7 cellular contexts compared by ENCODE assay signal in the genomic region with DNA sequence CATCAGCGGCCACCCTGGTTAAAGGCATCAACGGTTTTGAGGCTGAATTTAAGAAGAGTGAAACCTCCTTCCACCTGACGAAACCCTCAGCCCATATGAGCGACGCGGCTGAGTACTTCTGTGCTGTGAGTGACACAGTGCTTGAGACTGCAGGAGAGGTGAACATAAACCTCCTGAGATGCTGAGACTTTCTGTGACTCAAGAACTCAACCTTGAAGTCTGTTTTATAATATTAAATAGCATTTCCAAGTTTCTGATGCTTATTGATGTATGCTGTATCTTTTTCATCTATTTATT.
DNase-seq lines count a peak whose midpoint lies in the region; ATAC-seq, FAIRE-seq and TF ChIP-seq lines count a peak whose summit lies in the region.
"Not testable (repeated sequence)": the region's sequence is repeated elsewhere in the genome, so short reads cannot be mapped to it uniquely, and the experiment has no call there.

No MANE protein-coding gene starts in this region.

- H3K79me2 ChIP-seq in HepG2 (ENCODE audit: insufficient read depth, low read length): not testable (repeated sequence)

- CTCF ChIA-PET in activated CD4-positive, alpha-beta memory T cell treated with anti-CD3 and anti-CD28 coated beads, Interleukin-2, amount 10 ng/mL, durations not matched to agents 7 days and 5 days (lab: Charles Lee): interaction anchor here (0.9 to 2.2 kb wide), 5 partner anchors 17 to 35 kb away, joined by 3 to 9 read pairs (median 3); no protein-coding TSS in a partner anchor
- CTCF ChIA-PET in HepG2 (lab: Yijun Ruan, JAX; ENCODE audit: low intra/inter-chr PET ratio, low total read pairs): not testable (repeated sequence)

- H3K36me3 Mint-ChIP-seq in T-helper 1 cell treated with Interleukin-12 subunit alpha and Interleukin-12 subunit beta and Interleukin-4 antibody, amounts not matched to agents 30 μg/mL and 1 μg/mL, for 36 hours (ENCODE audit: low read depth); activated CD4-positive, alpha-beta memory T cell treated with anti-CD3 and anti-CD28 coated beads, Interleukin-2, amount 10 ng/mL, durations not matched to agents 7 days and 5 days (ENCODE audit: low read depth); activated T-helper 1 cell treated with anti-CD3 and anti-CD28 coated beads, Interleukin-12 subunit alpha, Interleukin-12 subunit beta, Interleukin-2, Interleukin-4 antibody, amounts not matched to agents 30 ng/mL and 10 ng/mL and 1 ng/mL, durations not matched to agents 14 hours and 24 hours and 36 hours (ENCODE audit: low read depth); activated naive CD8-positive, alpha-beta T cell; stimulated activated effector memory CD8-positive, alpha-beta T cell treated with anti-CD3 and anti-CD28 coated beads, Interleukin-12 subunit alpha, Interleukin-12 subunit beta, amount 100 ng/mL, for 72 hours: not testable (repeated sequence)

- H3K36me3 ChIP-seq in HepG2 (replicated peaks in 1 of 2; ENCODE audit: control insufficient read depth in 1 of 2, insufficient read depth in 2 of 2, low read length in 2 of 2): not testable (repeated sequence)

- ATAC-seq in HG02885 (IDR thresholded peaks at IDR 0.05; ENCODE audit: poor library complexity, unreplicated experiment): peak; percentile 39
- not testable (repeated sequence) for ATAC-seq in HepG2
- ATAC-seq in stimulated activated effector memory CD8-positive, alpha-beta T cell treated with anti-CD3 and anti-CD28 coated beads, Interleukin-12 subunit alpha, Interleukin-12 subunit beta, amount 100 ng/mL, for 72 hours: peak; percentile 64

- POLR2A ChIA-PET in activated CD4-positive, alpha-beta memory T cell treated with anti-CD3 and anti-CD28 coated beads, Interleukin-2, amount 10 ng/mL, durations not matched to agents 7 days and 5 days (lab: Charles Lee): interaction anchor here (1.3 to 1.5 kb wide), 2 partner anchors 632 to 662 kb away, joined by 3 to 5 read pairs; no protein-coding TSS in a partner anchor
- POLR2A ChIA-PET in HepG2 (lab: Yijun Ruan, JAX): not testable (repeated sequence)

- H3K4me3 Mint-ChIP-seq in T-helper 1 cell treated with Interleukin-12 subunit alpha and Interleukin-12 subunit beta and Interleukin-4 antibody, amounts not matched to agents 30 μg/mL and 1 μg/mL, for 36 hours: peak overlapping the region; percentile 78
- H3K4me3 Mint-ChIP-seq in activated CD4-positive, alpha-beta memory T cell treated with anti-CD3 and anti-CD28 coated beads, Interleukin-2, amount 10 ng/mL, durations not matched to agents 7 days and 5 days: peak overlapping the region; percentile 71
- peak overlapping the region; percentile 85 for H3K4me3 Mint-ChIP-seq in activated T-helper 1 cell treated with anti-CD3 and anti-CD28 coated beads, Interleukin-12 subunit alpha, Interleukin-12 subunit beta, Interleukin-2, Interleukin-4 antibody, amounts not matched to agents 30 ng/mL and 10 ng/mL and 1 ng/mL, durations not matched to agents 14 hours and 24 hours and 36 hours
- H3K4me3 Mint-ChIP-seq in activated naive CD8-positive, alpha-beta T cell: peak overlapping the region; percentile 84
- H3K4me3 Mint-ChIP-seq in stimulated activated effector memory CD8-positive, alpha-beta T cell treated with anti-CD3 and anti-CD28 coated beads, Interleukin-12 subunit alpha, Interleukin-12 subunit beta, amount 100 ng/mL, for 72 hours: peak overlapping the region; percentile 64

- intact Hi-C loops in activated T-helper 1 cell treated with anti-CD3 and anti-CD28 coated beads, Interleukin-12 subunit alpha, Interleukin-12 subunit beta, Interleukin-2, Interleukin-4 antibody, amounts not matched to agents 30 ng/mL and 10 ng/mL and 1 ng/mL, durations not matched to agents 14 hours and 24 hours and 36 hours (cut with micrococcal nuclease): loop anchor here (1.0 kb wide), 1 partner anchor 18 kb away; no protein-coding TSS in a partner anchor
- intact Hi-C loops in HepG2 (cut with micrococcal nuclease; ENCODE audit: unreplicated experiment): not testable (repeated sequence)

- not testable (repeated sequence) for TF ChIP-seq RAD21 in HepG2 (CRISPR knock-in tag; IDR thresholded peaks at IDR 0.05)

- in situ Hi-C loops in HepG2 (cut with HindIII; ENCODE audit: extremely low pct_ligation_motif_present, low pct_unique_long_range_greater_than_20kb): not testable (repeated sequence)

- TF ChIP-seq CTCF in HepG2 (CRISPR knock-in tag; IDR thresholded peaks at IDR 0.05): not testable (repeated sequence)

- not testable (repeated sequence) for DNase-seq in activated CD4-positive, alpha-beta memory T cell treated with anti-CD3 and anti-CD28 coated beads, Interleukin-2, amount 10 ng/mL, durations not matched to agents 7 days and 5 days; activated T-helper 1 cell treated with anti-CD3 and anti-CD28 coated beads, Interleukin-12 subunit alpha, Interleukin-12 subunit beta, Interleukin-2, Interleukin-4 antibody, amounts not matched to agents 30 ng/mL and 10 ng/mL and 1 ng/mL, durations not matched to agents 14 hours and 24 hours and 36 hours (ENCODE audit: low spot score); HepG2 (ENCODE audit: low spot score); stimulated activated effector memory CD8-positive, alpha-beta T cell treated with anti-CD3 and anti-CD28 coated beads, Interleukin-12 subunit alpha, Interleukin-12 subunit beta, amount 100 ng/mL, for 72 hours (ENCODE audit: low spot score in 2 of 2)

- not testable (repeated sequence) for BruUV-seq in HepG2 (replicated peaks; lab: Mats Ljungman, UMichigan)

- not testable (repeated sequence) for H3K27me3 ChIP-seq in HepG2 (ENCODE audit: control insufficient read depth in 1 of 2, insufficient read depth in 2 of 2, low read length in 2 of 2)

- not testable (repeated sequence) for H3K9ac ChIP-seq in HepG2 (ENCODE audit: insufficient read depth, low read depth, low read length)

- not testable (repeated sequence) for H3K4me1 ChIP-seq in HepG2 (ENCODE audit: insufficient read depth, low read length)

- H3K4me3 ChIP-seq in HepG2 (replicated peaks in 1 of 3; ENCODE audit: insufficient read depth in 1 of 3, low read depth in 2 of 3, low read length in 3 of 3): not testable (repeated sequence)

- not testable (repeated sequence) for H4K20me1 ChIP-seq in HepG2 (ENCODE audit: insufficient read depth, low read length)

- peaks cover 10% of the 10 kb centered on the region for H3K4me1 Mint-ChIP-seq in T-helper 1 cell treated with Interleukin-12 subunit alpha and Interleukin-12 subunit beta and Interleukin-4 antibody, amounts not matched to agents 30 μg/mL and 1 μg/mL, for 36 hours (ENCODE audit: low read depth)
- peaks cover 27% of the 10 kb centered on the region for H3K4me1 Mint-ChIP-seq in activated CD4-positive, alpha-beta memory T cell treated with anti-CD3 and anti-CD28 coated beads, Interleukin-2, amount 10 ng/mL, durations not matched to agents 7 days and 5 days
- H3K4me1 Mint-ChIP-seq in activated T-helper 1 cell treated with anti-CD3 and anti-CD28 coated beads, Interleukin-12 subunit alpha, Interleukin-12 subunit beta, Interleukin-2, Interleukin-4 antibody, amounts not matched to agents 30 ng/mL and 10 ng/mL and 1 ng/mL, durations not matched to agents 14 hours and 24 hours and 36 hours (ENCODE audit: low read depth): peaks cover 11% of the 10 kb centered on the region
- H3K4me1 Mint-ChIP-seq in activated naive CD8-positive, alpha-beta T cell (ENCODE audit: low read depth): peaks cover 16% of the 10 kb centered on the region
- peaks cover 10% of the 10 kb centered on the region for H3K4me1 Mint-ChIP-seq in stimulated activated effector memory CD8-positive, alpha-beta T cell treated with anti-CD3 and anti-CD28 coated beads, Interleukin-12 subunit alpha, Interleukin-12 subunit beta, amount 100 ng/mL, for 72 hours

- H3K27me3 Mint-ChIP-seq in T-helper 1 cell treated with Interleukin-12 subunit alpha and Interleukin-12 subunit beta and Interleukin-4 antibody, amounts not matched to agents 30 μg/mL and 1 μg/mL, for 36 hours (ENCODE audit: low read depth); activated CD4-positive, alpha-beta memory T cell treated with anti-CD3 and anti-CD28 coated beads, Interleukin-2, amount 10 ng/mL, durations not matched to agents 7 days and 5 days; activated T-helper 1 cell treated with anti-CD3 and anti-CD28 coated beads, Interleukin-12 subunit alpha, Interleukin-12 subunit beta, Interleukin-2, Interleukin-4 antibody, amounts not matched to agents 30 ng/mL and 10 ng/mL and 1 ng/mL, durations not matched to agents 14 hours and 24 hours and 36 hours (ENCODE audit: insufficient read depth); activated naive CD8-positive, alpha-beta T cell: not testable (repeated sequence)

- not testable (repeated sequence) for H3K27ac ChIP-seq in HepG2 (ENCODE audit: extremely low read length, insufficient read depth, low read length)

- 55% methylated on average over 6 of the region's 6 CpGs for WGBS in HepG2 (ENCODE audit: low lambda C conversion rate)

- TF ChIP-seq EP300 in HepG2 (IDR thresholded peaks at IDR 0.05; ENCODE audit: low read depth in 2 of 2, low read length in 2 of 2); HepG2 (CRISPR knock-in tag; IDR thresholded peaks at IDR 0.05; ENCODE audit: borderline replicate concordance): not testable (repeated sequence)

- H2AFZ ChIP-seq in HepG2 (ENCODE audit: low read length): not testable (repeated sequence)

- peak overlapping the region; percentile 86 for H3K27ac Mint-ChIP-seq in T-helper 1 cell treated with Interleukin-12 subunit alpha and Interleukin-12 subunit beta and Interleukin-4 antibody, amounts not matched to agents 30 μg/mL and 1 μg/mL, for 36 hours
- H3K27ac Mint-ChIP-seq in activated CD4-positive, alpha-beta memory T cell treated with anti-CD3 and anti-CD28 coated beads, Interleukin-2, amount 10 ng/mL, durations not matched to agents 7 days and 5 days: peak overlapping the region; percentile 77
- H3K27ac Mint-ChIP-seq in activated T-helper 1 cell treated with anti-CD3 and anti-CD28 coated beads, Interleukin-12 subunit alpha, Interleukin-12 subunit beta, Interleukin-2, Interleukin-4 antibody, amounts not matched to agents 30 ng/mL and 10 ng/mL and 1 ng/mL, durations not matched to agents 14 hours and 24 hours and 36 hours: peak overlapping the region; percentile 82
- H3K27ac Mint-ChIP-seq in activated naive CD8-positive, alpha-beta T cell: peak overlapping the region; percentile 87
- H3K27ac Mint-ChIP-seq in stimulated activated effector memory CD8-positive, alpha-beta T cell treated with anti-CD3 and anti-CD28 coated beads, Interleukin-12 subunit alpha, Interleukin-12 subunit beta, amount 100 ng/mL, for 72 hours: not testable (repeated sequence)

- not testable (repeated sequence) for H3K9me3 Mint-ChIP-seq in T-helper 1 cell treated with Interleukin-12 subunit alpha and Interleukin-12 subunit beta and Interleukin-4 antibody, amounts not matched to agents 30 μg/mL and 1 μg/mL, for 36 hours; activated CD4-positive, alpha-beta memory T cell treated with anti-CD3 and anti-CD28 coated beads, Interleukin-2, amount 10 ng/mL, durations not matched to agents 7 days and 5 days; activated T-helper 1 cell treated with anti-CD3 and anti-CD28 coated beads, Interleukin-12 subunit alpha, Interleukin-12 subunit beta, Interleukin-2, Interleukin-4 antibody, amounts not matched to agents 30 ng/mL and 10 ng/mL and 1 ng/mL, durations not matched to agents 14 hours and 24 hours and 36 hours; activated naive CD8-positive, alpha-beta T cell (ENCODE audit: low read depth); stimulated activated effector memory CD8-positive, alpha-beta T cell treated with anti-CD3 and anti-CD28 coated beads, Interleukin-12 subunit alpha, Interleukin-12 subunit beta, amount 100 ng/mL, for 72 hours

- peak; percentile 8 for FAIRE-seq in HepG2 (lab: Jason Lieb, UNC)

- not testable (repeated sequence) for TF ChIP-seq POLR2A in HepG2 (IDR thresholded peaks at IDR 0.05; ENCODE audit: insufficient read depth in 1 of 2, low read depth in 2 of 2, low read length in 2 of 2)

- H3K9me3 ChIP-seq in HepG2 (ENCODE audit: low read length): not testable (repeated sequence)

- H3K4me2 ChIP-seq in HepG2 (ENCODE audit: low read depth, low read length): not testable (repeated sequence)
